Comparison of ENCODE assay signal across 27 cellular contexts in the genomic region with DNA sequence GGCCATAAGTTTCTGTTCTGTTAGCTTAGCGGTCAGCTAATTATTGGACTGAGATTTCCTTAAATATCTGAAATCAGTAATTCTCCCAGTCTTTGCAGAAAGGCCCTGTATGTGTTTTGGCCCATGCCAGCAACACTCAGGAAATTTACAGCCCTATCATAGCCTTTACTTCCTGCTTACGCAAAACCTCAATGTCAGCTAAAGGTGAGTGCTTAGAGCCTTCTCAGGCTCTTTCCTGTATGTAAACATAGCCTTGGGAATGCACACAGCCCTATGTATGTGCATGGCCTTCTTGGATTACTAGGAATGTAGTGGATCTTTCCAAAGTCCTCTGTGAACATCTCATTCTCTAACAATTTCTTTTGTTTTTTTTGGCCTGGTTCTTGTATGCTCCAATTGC.
DNase-seq lines count a peak whose midpoint lies in the region; ATAC-seq, FAIRE-seq and TF ChIP-seq lines count a peak whose summit lies in the region.
"Had no signal": no experiment of that assay in that cellular context is flagged by ENCODE, and none has a peak within 500 bp of the region (broad histone marks: within the 10 kb centered on the region; RNA-seq: fewer than 3 reads in every experiment).

No MANE protein-coding gene starts in this region.

- peaks cover 3% of the 10 kb centered on the region for H3K9me3 Mint-ChIP-seq in activated T-helper 17 cell treated with anti-CD3 and anti-CD28 coated beads, Interleukin-2, amount 50 U/mL, for 72 hours
- H3K9me3 Mint-ChIP-seq: dendritic cell treated with granulocyte-macrophage colony-stimulating factor and Interleukin-4, amounts not matched to agents 40 ng/mL and 50 ng/mL, for 4 days; immature natural killer cell; stimulated activated effector memory CD8-positive, alpha-beta T cell treated with anti-CD3 and anti-CD28 coated beads, Interleukin-12 subunit alpha, Interleukin-12 subunit beta, amount 100 ng/mL, for 72 hours had no signal

- H3K4me1 ChIP-seq in DND-41 (ENCODE audit: insufficient read depth, low read length): peaks cover 22% of the 10 kb centered on the region
- no peaks in the 10 kb centered on the region for H3K4me1 ChIP-seq in MM.1S (ENCODE audit: low read length)
- no peaks in the 10 kb centered on the region for H3K4me1 ChIP-seq in small intestine (ENCODE audit: control insufficient read depth in 2 of 2, insufficient read depth in 1 of 2, low read depth in 1 of 2, low read length in 1 of 2)
- no peaks in the 10 kb centered on the region for H3K4me1 ChIP-seq in esophagus squamous epithelium
- H3K4me1 ChIP-seq: gastroesophageal sphincter, left ventricle myocardium inferior, SJCRH30, upper lobe of right lung had no signal

- no peaks in the 10 kb centered on the region for H3K27me3 Mint-ChIP-seq in activated T-helper 17 cell treated with anti-CD3 and anti-CD28 coated beads, Interleukin-2, amount 50 U/mL, for 72 hours
- H3K27me3 Mint-ChIP-seq: dendritic cell treated with granulocyte-macrophage colony-stimulating factor and Interleukin-4, amounts not matched to agents 40 ng/mL and 50 ng/mL, for 4 days had no signal

- no peaks in the 10 kb centered on the region for H3K36me3 Mint-ChIP-seq in activated T-helper 17 cell treated with anti-CD3 and anti-CD28 coated beads, Interleukin-2, amount 50 U/mL, for 72 hours (ENCODE audit: low read depth)
- H3K36me3 Mint-ChIP-seq: immature natural killer cell; stimulated activated effector memory CD8-positive, alpha-beta T cell treated with anti-CD3 and anti-CD28 coated beads, Interleukin-12 subunit alpha, Interleukin-12 subunit beta, amount 100 ng/mL, for 72 hours had no signal

- H4K20me1 ChIP-seq in DND-41 (ENCODE audit: insufficient read depth, low read length) (no peaks in the 10 kb centered on the region), MM.1S (ENCODE audit: insufficient read depth, low read length) (no peaks in the 10 kb centered on the region)

- 69 to 77% (median 76%) methylated on average over 2 of the region's 2 CpGs for WGBS in small intestine, 3 donors
- 57 to 78% methylated on average over 2 of the region's 2 CpGs for WGBS in esophagus squamous epithelium, 2 donors

- intact Hi-C loops in esophagus squamous epithelium (cut with DNase I): no loop called here
- intact Hi-C loops in left cardiac atrium (cut with DNase I): no loop called here

- H3K27ac ChIP-seq in DND-41 (ENCODE audit: low read length) (peak overlapping the region; percentile 70), MM.1S (ENCODE audit: low read length) (peak overlapping the region; percentile 44; the same call in 1 of the 2 replicates), small intestine (ENCODE audit: low read depth in 1 of 2, low read length in 1 of 2) (no peak overlapping the region), esophagus squamous epithelium (no peak overlapping the region)
- H3K27ac ChIP-seq: gastroesophageal sphincter, left ventricle myocardium inferior, SJCRH30, upper lobe of right lung had no signal

- peak overlapping the region; percentile 46 for H3K27ac Mint-ChIP-seq in activated T-helper 17 cell treated with anti-CD3 and anti-CD28 coated beads, Interleukin-2, amount 50 U/mL, for 72 hours
- H3K27ac Mint-ChIP-seq: dendritic cell treated with granulocyte-macrophage colony-stimulating factor and Interleukin-4, amounts not matched to agents 40 ng/mL and 50 ng/mL, for 4 days; H9; stimulated activated effector memory CD8-positive, alpha-beta T cell treated with anti-CD3 and anti-CD28 coated beads, Interleukin-12 subunit alpha, Interleukin-12 subunit beta, amount 100 ng/mL, for 72 hours had no signal

- H3K4me1 Mint-ChIP-seq in activated T-helper 17 cell treated with anti-CD3 and anti-CD28 coated beads, Interleukin-2, amount 50 U/mL, for 72 hours: peaks cover 5% of the 10 kb centered on the region
- H3K4me1 Mint-ChIP-seq: H9 had no signal

- peak; percentile 78 for ATAC-seq in DND-41 (ENCODE audit: insufficient read depth, low read depth)
- no peak for ATAC-seq in activated T-helper 17 cell treated with anti-CD3 and anti-CD28 coated beads, Interleukin-2, amount 50 U/mL, for 72 hours (replicated peaks)
- ATAC-seq in left cardiac atrium: no peak
- ATAC-seq: gastroesophageal sphincter; Panc1; sciatic nerve; stimulated activated effector memory CD8-positive, alpha-beta T cell treated with anti-CD3 and anti-CD28 coated beads, Interleukin-12 subunit alpha, Interleukin-12 subunit beta, amount 100 ng/mL, for 72 hours; upper lobe of right lung had no signal

- H3K36me3 ChIP-seq in DND-41 (ENCODE audit: insufficient read depth, low read length) (no peaks in the 10 kb centered on the region), MM.1S (replicated peaks; ENCODE audit: insufficient read depth, low read length) (no peaks in the 10 kb centered on the region), small intestine (ENCODE audit: control insufficient read depth in 2 of 2, insufficient read depth in 2 of 2, low read length in 2 of 2) (no peaks in the 10 kb centered on the region), esophagus squamous epithelium (no peaks in the 10 kb centered on the region)
- H3K36me3 ChIP-seq: gastroesophageal sphincter, left ventricle myocardium inferior, SJCRH30, upper lobe of right lung had no signal

- H3K4me2 ChIP-seq in DND-41 (ENCODE audit: insufficient read depth, low read length) (0 out of 2 replicates have a peak overlapping the region, but pooled peaks have one; percentile 31), MM.1S (ENCODE audit: low read depth, low read length) (no peak overlapping the region; the same call in 1 of the 2 replicates)

- H3K9me3 ChIP-seq in DND-41 (ENCODE audit: insufficient read depth, low read length, severe bottlenecking): no peaks in the 10 kb centered on the region
- no peaks in the 10 kb centered on the region for H3K9me3 ChIP-seq in MM.1S (replicated peaks; ENCODE audit: insufficient read depth, low read length)
- no peaks in the 10 kb centered on the region for H3K9me3 ChIP-seq in small intestine (ENCODE audit: control insufficient read depth, low read depth)
- H3K9me3 ChIP-seq in esophagus squamous epithelium: no peaks in the 10 kb centered on the region
- H3K9me3 ChIP-seq: gastroesophageal sphincter, left ventricle myocardium inferior, SJCRH30, upper lobe of right lung had no signal

- peaks cover 5% of the 10 kb centered on the region; the same call in 1 of the 2 replicates for H3F3A ChIP-seq in MM.1S (ENCODE audit: insufficient read depth, low read length)

- no peaks in the 10 kb centered on the region for H3K9me2 ChIP-seq in MM.1S (replicated peaks; ENCODE audit: insufficient read depth, low read length)

- DNase-seq in DND-41 (no peak), MM.1S (peak; percentile 15), small intestine (peak; percentile 25), esophagus squamous epithelium (lab: John Stamatoyannopoulos, UW) (no peak), HUDEP-2 (lab: John Stamatoyannopoulos, UW; ENCODE audit: unreplicated experiment in 76 of 76) (no peak), left cardiac atrium (no peak)
- DNase-seq: activated CD4-positive, CD25-positive, alpha-beta regulatory T cell; activated naive CD4-positive, alpha-beta T cell treated with anti-CD3 and anti-CD28 coated beads, Interleukin-2, amount 50 U/mL, for 16 hours; anterior cingulate cortex; DMS 273 treated with DMSO at 0.1 percent for 48 hours; GDM1; H9; hippocampal formation; immature natural killer cell; Kasumi-1; left ventricle myocardium inferior; NCI-H524; stimulated activated CD4-positive, alpha-beta T cell treated with anti-CD3 and anti-CD28 coated beads, Interleukin-4, amount 100 ng/mL, for 24 hours; substantia nigra; upper lobe of right lung had no signal

- H3K79me2 ChIP-seq in DND-41 (ENCODE audit: insufficient read depth, low read length) (no peaks in the 10 kb centered on the region), MM.1S (ENCODE audit: low read length) (no peaks in the 10 kb centered on the region)

- H2AFZ ChIP-seq in DND-41 (ENCODE audit: low read depth, low read length) (peak overlapping the region; percentile 78), MM.1S (ENCODE audit: low read length) (0 out of 2 replicates have a peak overlapping the region, but pooled peaks have one; percentile 27)

- no peak overlapping the region for H3K9ac ChIP-seq in DND-41 (ENCODE audit: low read depth, low read length)
- no peak overlapping the region for H3K9ac ChIP-seq in MM.1S (ENCODE audit: low read length)

- H3K4me3 ChIP-seq in DND-41 (ENCODE audit: low read depth in 1 of 2, low read length in 2 of 2) (no peak overlapping the region), MM.1S (ENCODE audit: low read length) (no peak overlapping the region), small intestine (ENCODE audit: low read depth in 1 of 2, low read length in 2 of 2) (no peak overlapping the region), esophagus squamous epithelium (no peak overlapping the region)
- H3K4me3 ChIP-seq: gastroesophageal sphincter, left ventricle myocardium inferior, SJCRH30, upper lobe of right lung had no signal

- TF ChIP-seq CTCF in DND-41 (IDR thresholded peaks at IDR 0.05; ENCODE audit: borderline replicate concordance, extremely low read depth, low read length, poor library complexity, severe bottlenecking): no peak
- no peak for TF ChIP-seq CTCF in MM.1S (IDR thresholded peaks at IDR 0.05; ENCODE audit: low read length)
- TF ChIP-seq CTCF in esophagus squamous epithelium (IDR thresholded peaks at IDR 0.05): no peak

- H3K27me3 ChIP-seq in DND-41 (ENCODE audit: insufficient read depth, low read length, poor library complexity) (no peaks in the 10 kb centered on the region), MM.1S (replicated peaks; ENCODE audit: insufficient read depth, low read length) (no peaks in the 10 kb centered on the region), small intestine (ENCODE audit: control insufficient read depth in 2 of 2, insufficient read depth in 2 of 2, low read length in 2 of 2) (no peaks in the 10 kb centered on the region), esophagus squamous epithelium (no peaks in the 10 kb centered on the region)
- H3K27me3 ChIP-seq: gastroesophageal sphincter, SJCRH30, upper lobe of right lung had no signal

- peak overlapping the region; percentile 35 for H3K4me3 Mint-ChIP-seq in activated T-helper 17 cell treated with anti-CD3 and anti-CD28 coated beads, Interleukin-2, amount 50 U/mL, for 72 hours
- H3K4me3 Mint-ChIP-seq: dendritic cell treated with granulocyte-macrophage colony-stimulating factor and Interleukin-4, amounts not matched to agents 40 ng/mL and 50 ng/mL, for 4 days; H9; immature natural killer cell; stimulated activated effector memory CD8-positive, alpha-beta T cell treated with anti-CD3 and anti-CD28 coated beads, Interleukin-12 subunit alpha, Interleukin-12 subunit beta, amount 100 ng/mL, for 72 hours had no signal

- no peak for FAIRE-seq in small intestine (lab: Jason Lieb, UNC)

- no peak for TF ChIP-seq POLR2A in esophagus squamous epithelium (IDR thresholded peaks at IDR 0.05)

Comparison
In these comparisons a context has a peak if more than half of its experiments do, and no peak if none do; other contexts are left out.
1. DNase-seq: peak in MM.1S (single experiment) and small intestine (single experiment); none in DND-41 (single experiment), esophagus squamous epithelium (single experiment), HUDEP-2 (0 of 76) and left cardiac atrium (single experiment).
2. H3K27ac ChIP-seq: peak in DND-41 (single experiment) and MM.1S (single experiment); none in small intestine (0 of 2) and esophagus squamous epithelium (0 of 4).